ENCODE assay signal across 1 cellular context in the genomic region with DNA sequence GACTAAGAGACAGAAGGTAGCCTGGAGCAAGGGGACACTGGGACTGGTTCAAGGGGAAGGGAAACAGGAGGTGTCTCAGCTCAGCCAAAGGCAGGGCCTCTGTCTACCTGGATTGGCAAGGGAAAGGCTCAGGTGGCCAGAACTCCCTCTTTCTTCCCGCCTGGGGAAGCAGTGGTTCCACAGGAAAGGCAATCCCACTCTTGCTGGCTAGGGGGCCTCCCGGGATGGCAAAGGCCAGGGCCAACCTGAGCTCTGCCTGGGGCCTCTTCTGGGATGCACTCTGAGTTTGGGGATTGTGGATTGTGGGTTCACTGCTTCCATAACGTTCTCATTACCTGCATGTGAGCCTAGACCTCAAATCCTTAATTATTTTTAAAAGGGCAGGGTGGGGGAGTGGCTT.
TF ChIP-seq lines count a peak whose summit lies in the region.

No MANE protein-coding gene starts in this region.

TF ChIP-seq in WTC11, 78 proteins besides CTCF, POLR2A, EP300 and RAD21 (continued from another document):
- no peak for TF ChIP-seq GTF2I (CRISPR knock-in tag; conservative IDR thresholded peaks at IDR 0.05)
- no peak for TF ChIP-seq SP1 (CRISPR knock-in tag; conservative IDR thresholded peaks at IDR 0.05)
- TF ChIP-seq PRRX2 (CRISPR knock-in tag; IDR thresholded peaks at IDR 0.05): no peak
- TF ChIP-seq, protein P1, sequence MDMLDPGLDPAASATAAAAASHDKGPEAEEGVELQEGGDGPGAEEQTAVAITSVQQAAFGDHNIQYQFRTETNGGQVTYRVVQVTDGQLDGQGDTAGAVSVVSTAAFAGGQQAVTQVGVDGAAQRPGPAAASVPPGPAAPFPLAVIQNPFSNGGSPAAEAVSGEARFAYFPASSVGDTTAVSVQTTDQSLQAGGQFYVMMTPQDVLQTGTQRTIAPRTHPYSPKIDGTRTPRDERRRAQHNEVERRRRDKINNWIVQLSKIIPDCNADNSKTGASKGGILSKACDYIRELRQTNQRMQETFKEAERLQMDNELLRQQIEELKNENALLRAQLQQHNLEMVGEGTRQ (CRISPR knock-in tag; IDR thresholded peaks at IDR 0.05): no peak
- no peak for TF ChIP-seq TCF7 (CRISPR knock-in tag; IDR thresholded peaks at IDR 0.05; ENCODE audit: low read depth)
- TF ChIP-seq JUN (CRISPR knock-in tag; IDR thresholded peaks at IDR 0.05): no peak
- TF ChIP-seq JAZF1 (CRISPR knock-in tag; IDR thresholded peaks at IDR 0.05): no peak
- TF ChIP-seq ZNF263 (CRISPR knock-in tag; IDR thresholded peaks at IDR 0.05; ENCODE audit: low read depth): no peak
- TF ChIP-seq, protein P2, sequence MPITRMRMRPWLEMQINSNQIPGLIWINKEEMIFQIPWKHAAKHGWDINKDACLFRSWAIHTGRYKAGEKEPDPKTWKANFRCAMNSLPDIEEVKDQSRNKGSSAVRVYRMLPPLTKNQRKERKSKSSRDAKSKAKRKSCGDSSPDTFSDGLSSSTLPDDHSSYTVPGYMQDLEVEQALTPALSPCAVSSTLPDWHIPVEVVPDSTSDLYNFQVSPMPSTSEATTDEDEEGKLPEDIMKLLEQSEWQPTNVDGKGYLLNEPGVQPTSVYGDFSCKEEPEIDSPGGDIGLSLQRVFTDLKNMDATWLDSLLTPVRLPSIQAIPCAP (CRISPR knock-in tag; IDR thresholded peaks at IDR 0.05): no peak
- TF ChIP-seq, protein P3, sequence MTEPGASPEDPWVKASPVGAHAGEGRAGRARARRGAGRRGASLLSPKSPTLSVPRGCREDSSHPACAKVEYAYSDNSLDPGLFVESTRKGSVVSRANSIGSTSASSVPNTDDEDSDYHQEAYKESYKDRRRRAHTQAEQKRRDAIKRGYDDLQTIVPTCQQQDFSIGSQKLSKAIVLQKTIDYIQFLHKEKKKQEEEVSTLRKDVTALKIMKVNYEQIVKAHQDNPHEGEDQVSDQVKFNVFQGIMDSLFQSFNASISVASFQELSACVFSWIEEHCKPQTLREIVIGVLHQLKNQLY (CRISPR knock-in tag; IDR thresholded peaks at IDR 0.05): no peak
- no peak for TF ChIP-seq ZNF121 (CRISPR knock-in tag; IDR thresholded peaks at IDR 0.05)
- TF ChIP-seq FOXJ3 (CRISPR knock-in tag; IDR thresholded peaks at IDR 0.05; ENCODE audit: borderline replicate concordance): no peak
- TF ChIP-seq NFYB (CRISPR knock-in tag; conservative IDR thresholded peaks at IDR 0.05; ENCODE audit: low read depth): no peak
- no peak for TF ChIP-seq NR1H2 (CRISPR knock-in tag; IDR thresholded peaks at IDR 0.05)
- TF ChIP-seq ZBTB21 (CRISPR knock-in tag; IDR thresholded peaks at IDR 0.05; ENCODE audit: borderline replicate concordance): no peak
- TF ChIP-seq ZNF232 (CRISPR knock-in tag; IDR thresholded peaks at IDR 0.05): no peak
